1 cellular context compared by ENCODE assay signal in the genomic region with DNA sequence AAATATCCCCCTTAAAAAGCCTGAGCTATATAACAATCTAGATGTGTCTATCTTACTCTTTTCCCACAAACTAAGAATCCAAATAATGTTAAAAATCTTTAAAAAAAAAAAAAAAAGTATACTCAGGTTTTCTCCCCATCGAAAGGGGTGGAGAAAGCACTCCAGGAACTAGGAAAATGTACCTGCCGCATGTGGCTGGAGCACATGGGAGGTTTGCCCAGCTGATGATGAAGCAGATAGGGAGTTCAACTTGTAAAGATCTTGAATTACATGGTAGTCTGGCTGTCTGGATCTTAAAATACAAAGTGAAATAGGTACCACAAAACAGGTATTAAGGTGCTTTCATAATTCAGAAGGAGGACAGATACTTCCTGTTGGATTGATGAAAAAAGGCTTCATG.
TF ChIP-seq lines count a peak whose summit lies in the region.

No MANE protein-coding gene starts in this region.

TF ChIP-seq in K562, 482 proteins besides CTCF, POLR2A, EP300 and RAD21 (continues in another document):
- TF ChIP-seq MEF2D (tag; conservative IDR thresholded peaks at IDR 0.05; ENCODE audit: low read depth) (no peak), SIN3A (IDR thresholded peaks at IDR 0.05; ENCODE audit: borderline replicate concordance in 2 of 2, control insufficient read depth in 1 of 2, low read depth in 2 of 2, low read length in 2 of 2) (peak; percentile 61 to 79; a peak in 2 of 4 replicates), CHD7 (IDR thresholded peaks at IDR 0.05; ENCODE audit: low read depth, low read length) (no peak), CEBPB (tag; IDR thresholded peaks at IDR 0.05) (no peak), MNT (conservative IDR thresholded peaks at IDR 0.05) (peak; percentile 68 to 76), CBX2 (IDR thresholded peaks at IDR 0.05; ENCODE audit: insufficient read depth, low read length, poor library complexity, severe bottlenecking) (no peak), ESRRA (IDR thresholded peaks at IDR 0.05; ENCODE audit: borderline replicate concordance, low read depth) (no peak), E2F6 (IDR thresholded peaks at IDR 0.05; ENCODE audit: borderline replicate concordance in 1 of 2, extremely low read depth in 1 of 2, insufficient read depth in 1 of 2, insufficient read length in 1 of 2, low read depth in 1 of 2, low read length in 1 of 2, poor library complexity in 1 of 2, severe bottlenecking in 1 of 2) (no peak), FOXA3 (CRISPR knock-in tag; conservative IDR thresholded peaks at IDR 0.05 in 1 of 2, IDR thresholded peaks at IDR 0.05 in 1 of 2) (no peak), ZNF41 (CRISPR knock-in tag; conservative IDR thresholded peaks at IDR 0.05) (no peak), HNRNPL (IDR thresholded peaks at IDR 0.05; ENCODE audit: low read depth, low read length) (no peak), MXI1 (IDR thresholded peaks at IDR 0.05; ENCODE audit: low read depth, low read length) (peak; percentile 71; the same call in 1 of the 2 replicates), EP400 (IDR thresholded peaks at IDR 0.05) (peak; percentile 74), SRSF1 (IDR thresholded peaks at IDR 0.05; ENCODE audit: low read depth, low read length) (no peak), BMI1 (IDR thresholded peaks at IDR 0.05; ENCODE audit: low read length) (no peak), BCL6 (CRISPR knock-in tag; IDR thresholded peaks at IDR 0.05) (no peak), MBD2 (IDR thresholded peaks at IDR 0.05; ENCODE audit: borderline replicate concordance, low read depth) (no peak), ZEB2 (IDR thresholded peaks at IDR 0.05) (no peak), TAF1 (IDR thresholded peaks at IDR 0.05; ENCODE audit: control insufficient read depth, extremely low read depth, insufficient read depth, low read length, severe bottlenecking) (no peak), RBM39 (optimal IDR thresholded peaks at IDR 0.05; ENCODE audit: low read depth, low read length) (no peak), TRIM28 (IDR thresholded peaks at IDR 0.05) (no peak), ZFP1 (CRISPR knock-in tag; IDR thresholded peaks at IDR 0.05) (no peak), ZBTB1 (CRISPR knock-in tag; IDR thresholded peaks at IDR 0.05; ENCODE audit: borderline replicate concordance, low read depth) (no peak), IRF2 (CRISPR knock-in tag; IDR thresholded peaks at IDR 0.05) (no peak), MYC (IDR thresholded peaks at IDR 0.05; ENCODE audit: low read depth, low read length) (peak; percentile 90), MYC (CRISPR knock-in tag; IDR thresholded peaks at IDR 0.05; ENCODE audit: borderline replicate concordance, low read depth) (no peak), KAT8 (IDR thresholded peaks at IDR 0.05; ENCODE audit: low read depth) (no peak), ZBED1 (IDR thresholded peaks at IDR 0.05) (no peak), PRPF4 (IDR thresholded peaks at IDR 0.05; ENCODE audit: insufficient read depth, low read depth, low read length, poor library complexity, severe bottlenecking) (no peak), NFE2L1 (tag; IDR thresholded peaks at IDR 0.05; ENCODE audit: borderline replicate concordance, low read depth) (no peak), HOXB6 (CRISPR knock-in tag; IDR thresholded peaks at IDR 0.05; ENCODE audit: borderline replicate concordance) (no peak), ZNF79 (CRISPR knock-in tag; IDR thresholded peaks at IDR 0.05; ENCODE audit: low read depth) (no peak), CHD1 (IDR thresholded peaks at IDR 0.05; ENCODE audit: low read length) (no peak), ZSCAN29 (IDR thresholded peaks at IDR 0.05) (no peak), KDM4B (IDR thresholded peaks at IDR 0.05; ENCODE audit: borderline replicate concordance in 2 of 2, low read depth in 1 of 2) (no peak), GATAD2B (IDR thresholded peaks at IDR 0.05; ENCODE audit: borderline replicate concordance) (no peak), GATA2 (CRISPR knock-in tag; IDR thresholded peaks at IDR 0.05) (no peak), HEY1 (CRISPR knock-in tag; IDR thresholded peaks at IDR 0.05; ENCODE audit: borderline replicate concordance) (no peak)
- TF ChIP-seq, protein P1, sequence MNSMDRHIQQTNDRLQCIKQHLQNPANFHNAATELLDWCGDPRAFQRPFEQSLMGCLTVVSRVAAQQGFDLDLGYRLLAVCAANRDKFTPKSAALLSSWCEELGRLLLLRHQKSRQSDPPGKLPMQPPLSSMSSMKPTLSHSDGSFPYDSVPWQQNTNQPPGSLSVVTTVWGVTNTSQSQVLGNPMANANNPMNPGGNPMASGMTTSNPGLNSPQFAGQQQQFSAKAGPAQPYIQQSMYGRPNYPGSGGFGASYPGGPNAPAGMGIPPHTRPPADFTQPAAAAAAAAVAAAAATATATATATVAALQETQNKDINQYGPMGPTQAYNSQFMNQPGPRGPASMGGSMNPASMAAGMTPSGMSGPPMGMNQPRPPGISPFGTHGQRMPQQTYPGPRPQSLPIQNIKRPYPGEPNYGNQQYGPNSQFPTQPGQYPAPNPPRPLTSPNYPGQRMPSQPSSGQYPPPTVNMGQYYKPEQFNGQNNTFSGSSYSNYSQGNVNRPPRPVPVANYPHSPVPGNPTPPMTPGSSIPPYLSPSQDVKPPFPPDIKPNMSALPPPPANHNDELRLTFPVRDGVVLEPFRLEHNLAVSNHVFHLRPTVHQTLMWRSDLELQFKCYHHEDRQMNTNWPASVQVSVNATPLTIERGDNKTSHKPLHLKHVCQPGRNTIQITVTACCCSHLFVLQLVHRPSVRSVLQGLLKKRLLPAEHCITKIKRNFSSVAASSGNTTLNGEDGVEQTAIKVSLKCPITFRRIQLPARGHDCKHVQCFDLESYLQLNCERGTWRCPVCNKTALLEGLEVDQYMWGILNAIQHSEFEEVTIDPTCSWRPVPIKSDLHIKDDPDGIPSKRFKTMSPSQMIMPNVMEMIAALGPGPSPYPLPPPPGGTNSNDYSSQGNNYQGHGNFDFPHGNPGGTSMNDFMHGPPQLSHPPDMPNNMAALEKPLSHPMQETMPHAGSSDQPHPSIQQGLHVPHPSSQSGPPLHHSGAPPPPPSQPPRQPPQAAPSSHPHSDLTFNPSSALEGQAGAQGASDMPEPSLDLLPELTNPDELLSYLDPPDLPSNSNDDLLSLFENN (IDR thresholded peaks at IDR 0.05; ENCODE audit: low read depth in 2 of 2, low read length in 2 of 2), result no peak
- TF ChIP-seq, protein P2, sequence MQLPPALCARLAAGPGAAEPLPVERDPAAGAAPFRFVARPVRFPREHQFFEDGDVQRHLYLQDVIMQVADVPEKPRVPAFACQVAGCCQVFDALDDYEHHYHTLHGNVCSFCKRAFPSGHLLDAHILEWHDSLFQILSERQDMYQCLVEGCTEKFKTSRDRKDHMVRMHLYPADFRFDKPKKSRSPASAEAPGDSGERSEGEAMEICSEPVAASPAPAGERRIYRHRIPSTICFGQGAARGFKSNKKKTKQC (CRISPR knock-in tag; IDR thresholded peaks at IDR 0.05), result no peak
- TF ChIP-seq, protein P3, sequence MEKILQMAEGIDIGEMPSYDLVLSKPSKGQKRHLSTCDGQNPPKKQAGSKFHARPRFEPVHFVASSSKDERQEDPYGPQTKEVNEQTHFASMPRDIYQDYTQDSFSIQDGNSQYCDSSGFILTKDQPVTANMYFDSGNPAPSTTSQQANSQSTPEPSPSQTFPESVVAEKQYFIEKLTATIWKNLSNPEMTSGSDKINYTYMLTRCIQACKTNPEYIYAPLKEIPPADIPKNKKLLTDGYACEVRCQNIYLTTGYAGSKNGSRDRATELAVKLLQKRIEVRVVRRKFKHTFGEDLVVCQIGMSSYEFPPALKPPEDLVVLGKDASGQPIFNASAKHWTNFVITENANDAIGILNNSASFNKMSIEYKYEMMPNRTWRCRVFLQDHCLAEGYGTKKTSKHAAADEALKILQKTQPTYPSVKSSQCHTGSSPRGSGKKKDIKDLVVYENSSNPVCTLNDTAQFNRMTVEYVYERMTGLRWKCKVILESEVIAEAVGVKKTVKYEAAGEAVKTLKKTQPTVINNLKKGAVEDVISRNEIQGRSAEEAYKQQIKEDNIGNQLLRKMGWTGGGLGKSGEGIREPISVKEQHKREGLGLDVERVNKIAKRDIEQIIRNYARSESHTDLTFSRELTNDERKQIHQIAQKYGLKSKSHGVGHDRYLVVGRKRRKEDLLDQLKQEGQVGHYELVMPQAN (IDR thresholded peaks at IDR 0.05; ENCODE audit: borderline replicate concordance), result peak; percentile 74; the same call in 1 of the 2 replicates
- TF ChIP-seq, protein P4, sequence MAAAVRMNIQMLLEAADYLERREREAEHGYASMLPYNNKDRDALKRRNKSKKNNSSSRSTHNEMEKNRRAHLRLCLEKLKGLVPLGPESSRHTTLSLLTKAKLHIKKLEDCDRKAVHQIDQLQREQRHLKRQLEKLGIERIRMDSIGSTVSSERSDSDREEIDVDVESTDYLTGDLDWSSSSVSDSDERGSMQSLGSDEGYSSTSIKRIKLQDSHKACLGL (CRISPR knock-in tag; IDR thresholded peaks at IDR 0.05; ENCODE audit: borderline replicate concordance, poor library complexity, severe bottlenecking), result peak; percentile 16
